ENCODE assay signal across 8 cellular contexts in the genomic region with DNA sequence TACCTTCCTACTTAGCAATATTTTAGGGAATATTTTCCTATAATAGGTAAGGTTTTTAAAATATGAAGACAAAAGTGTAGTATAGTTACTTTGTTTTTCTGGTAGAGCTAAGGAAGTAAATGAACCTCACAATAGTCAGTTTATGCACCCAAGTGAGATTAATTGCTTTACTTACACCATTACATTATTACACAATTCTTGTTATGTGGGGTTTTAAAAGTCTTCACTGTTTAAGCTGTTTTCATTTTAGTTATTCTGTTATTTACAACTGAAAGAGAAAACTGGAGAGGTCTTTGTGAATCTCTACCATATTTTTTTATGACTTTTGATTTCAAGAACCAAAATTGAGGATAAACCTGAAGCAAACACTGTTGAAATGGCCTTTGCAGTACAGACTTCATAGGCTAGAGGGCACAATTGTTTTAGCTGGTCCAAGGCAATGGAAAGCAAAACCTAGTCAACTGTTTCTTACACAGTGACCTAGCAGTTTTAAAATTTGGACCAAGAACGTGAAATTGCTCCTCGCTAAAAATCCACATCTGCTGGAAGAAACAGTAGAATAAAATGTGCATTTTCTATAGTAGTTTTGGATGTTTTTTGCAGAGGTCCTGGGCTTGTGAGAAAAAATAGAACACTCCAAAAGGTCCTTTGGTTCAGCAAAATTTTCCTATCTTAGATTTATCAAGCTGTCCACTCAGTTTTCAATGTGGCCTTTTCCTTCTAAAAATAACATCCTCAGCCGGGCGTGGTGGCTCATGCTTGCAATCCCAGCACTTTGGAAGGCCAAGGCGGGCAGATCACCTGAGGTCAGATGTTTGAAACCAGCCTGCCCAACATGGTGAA.
DNase-seq lines count a peak whose midpoint lies in the region; ATAC-seq, FAIRE-seq and TF ChIP-seq lines count a peak whose summit lies in the region.

No MANE protein-coding gene starts in this region.

- peak overlapping the region; percentile 61 for H3K4me2 ChIP-seq in HepG2 (ENCODE audit: low read depth, low read length)

- no TSS peak for BruUV-seq in HepG2 (replicated peaks; lab: Mats Ljungman, UMichigan)

- intact Hi-C loops in HepG2 (cut with micrococcal nuclease; ENCODE audit: unreplicated experiment) (loop anchor here (2.0 kb wide), 2 partner anchors 244 to 788 kb away; no protein-coding TSS in a partner anchor), thyroid gland (cut with DNase I) (no loop called here)

- in situ Hi-C loops in HepG2 (cut with HindIII; ENCODE audit: extremely low pct_ligation_motif_present, low pct_unique_long_range_greater_than_20kb) = no loop called here

- H2AFZ ChIP-seq in HepG2 (ENCODE audit: low read length) = peak overlapping the region; percentile 63

- H3K36me3 ChIP-seq in HepG2 (replicated peaks in 1 of 2; ENCODE audit: control insufficient read depth in 1 of 2, insufficient read depth in 2 of 2, low read length in 2 of 2) (no peaks in the 10 kb centered on the region), thyroid gland (no peaks in the 10 kb centered on the region)

- no peak for TF ChIP-seq EP300 in HepG2 (IDR thresholded peaks at IDR 0.05; ENCODE audit: low read depth in 2 of 2, low read length in 2 of 2)
- TF ChIP-seq EP300 in HepG2 (CRISPR knock-in tag; IDR thresholded peaks at IDR 0.05; ENCODE audit: borderline replicate concordance) = no peak

- WGBS in HepG2 (ENCODE audit: low lambda C conversion rate) = 8% methylated on average over 5 of the region's 5 CpGs
- WGBS in thyroid gland, 2 donors = 8 to 13% methylated on average over 5 of the region's 5 CpGs

- ATAC-seq in GM21360 (IDR thresholded peaks at IDR 0.05; ENCODE audit: unreplicated experiment) = peak; percentile 91
- peak; percentile 97 for ATAC-seq in HG03520 (IDR thresholded peaks at IDR 0.05; ENCODE audit: unreplicated experiment)
- ATAC-seq in HepG2 = peak; percentile 78

- H3K27ac ChIP-seq in HepG2 (ENCODE audit: extremely low read length, insufficient read depth, low read length) (no peak overlapping the region), thyroid gland (peak overlapping the region; percentile 41 to 48 (median 44))

- no peak overlapping the region for H3K4me3 ChIP-seq in HepG2 (replicated peaks in 1 of 3; ENCODE audit: insufficient read depth in 1 of 3, low read depth in 2 of 3, low read length in 3 of 3)
- H3K4me3 ChIP-seq in thyroid gland (replicated peaks in 1 of 3) = no peak overlapping the region

- TF ChIP-seq POLR2A in HepG2 (IDR thresholded peaks at IDR 0.05; ENCODE audit: insufficient read depth in 1 of 2, low read depth in 2 of 2, low read length in 2 of 2) (no peak), thyroid gland (IDR thresholded peaks at IDR 0.05) (no peak)

- TF ChIP-seq RAD21 in HepG2 (CRISPR knock-in tag; IDR thresholded peaks at IDR 0.05) = peak; percentile 65

- no peaks in the 10 kb centered on the region for H3K79me2 ChIP-seq in HepG2 (ENCODE audit: insufficient read depth, low read length)

- no peak overlapping the region for H3K9ac ChIP-seq in HepG2 (ENCODE audit: insufficient read depth, low read depth, low read length)

- CTCF ChIA-PET in HepG2 (lab: Yijun Ruan, JAX; ENCODE audit: low intra/inter-chr PET ratio, low total read pairs) = interaction anchor here (1.4 to 1.5 kb wide), 2 partner anchors 787 to 1008 kb away, joined by 5 read pairs; no protein-coding TSS in a partner anchor

- H3K9me3 ChIP-seq in HepG2 (ENCODE audit: low read length) = no peaks in the 10 kb centered on the region
- H3K9me3 ChIP-seq in thyroid gland = no peaks in the 10 kb centered on the region

- no peaks in the 10 kb centered on the region; a peak in 1 of 5 replicates for H3K27me3 ChIP-seq in HepG2 (ENCODE audit: control insufficient read depth in 1 of 2, insufficient read depth in 2 of 2, low read length in 2 of 2)
- H3K27me3 ChIP-seq in thyroid gland = no peaks in the 10 kb centered on the region

- H4K20me1 ChIP-seq in HepG2 (ENCODE audit: insufficient read depth, low read length) = no peaks in the 10 kb centered on the region

- peak; percentile 78 for TF ChIP-seq CTCF in HepG2 (CRISPR knock-in tag; IDR thresholded peaks at IDR 0.05)
- peak; percentile 56 to 93 (median 76) for TF ChIP-seq CTCF in thyroid gland (IDR thresholded peaks at IDR 0.05)

- DNase-seq in NCI-H510A treated with DMSO at 0.1 percent for 48 hours (lab: John Stamatoyannopoulos, UW) (peak; percentile 47), NCI-H510A (lab: John Stamatoyannopoulos, UW) (no peak), OCI-M2 (lab: John Stamatoyannopoulos, UW; ENCODE audit: unreplicated experiment) (peak; percentile 33), HepG2 (ENCODE audit: low spot score) (peak; percentile 50), thyroid gland (peak; percentile 64 to 69)

- POLR2A ChIA-PET in HepG2 (lab: Yijun Ruan, JAX) = no interaction called here

- peak; percentile 61 for FAIRE-seq in colon (lab: Jason Lieb, UNC)
- FAIRE-seq in HepG2 (lab: Jason Lieb, UNC) = peak; percentile 91

- H3K4me1 ChIP-seq in HepG2 (ENCODE audit: insufficient read depth, low read length) = peaks cover 12% of the 10 kb centered on the region
- peaks cover 0 to 3% of the 10 kb centered on the region in 2 donors for H3K4me1 ChIP-seq in thyroid gland

TF ChIP-seq in HepG2, 621 proteins besides CTCF, POLR2A, EP300 and RAD21 (continues in another document):
- TF ChIP-seq SALL2 (CRISPR knock-in tag; IDR thresholded peaks at IDR 0.05) = no peak
- peak; percentile 57; the same call in 1 of the 2 replicates for TF ChIP-seq SMC3 (IDR thresholded peaks at IDR 0.05; ENCODE audit: low read length)
- no peak for TF ChIP-seq ZMYM4 (CRISPR knock-in tag; IDR thresholded peaks at IDR 0.05)
- TF ChIP-seq BHLHE40 (IDR thresholded peaks at IDR 0.05; ENCODE audit: low read length) = no peak
- TF ChIP-seq, protein P1, sequence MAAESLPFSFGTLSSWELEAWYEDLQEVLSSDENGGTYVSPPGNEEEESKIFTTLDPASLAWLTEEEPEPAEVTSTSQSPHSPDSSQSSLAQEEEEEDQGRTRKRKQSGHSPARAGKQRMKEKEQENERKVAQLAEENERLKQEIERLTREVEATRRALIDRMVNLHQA (CRISPR knock-in tag; IDR thresholded peaks at IDR 0.05) = no peak
- TF ChIP-seq, protein P2, sequence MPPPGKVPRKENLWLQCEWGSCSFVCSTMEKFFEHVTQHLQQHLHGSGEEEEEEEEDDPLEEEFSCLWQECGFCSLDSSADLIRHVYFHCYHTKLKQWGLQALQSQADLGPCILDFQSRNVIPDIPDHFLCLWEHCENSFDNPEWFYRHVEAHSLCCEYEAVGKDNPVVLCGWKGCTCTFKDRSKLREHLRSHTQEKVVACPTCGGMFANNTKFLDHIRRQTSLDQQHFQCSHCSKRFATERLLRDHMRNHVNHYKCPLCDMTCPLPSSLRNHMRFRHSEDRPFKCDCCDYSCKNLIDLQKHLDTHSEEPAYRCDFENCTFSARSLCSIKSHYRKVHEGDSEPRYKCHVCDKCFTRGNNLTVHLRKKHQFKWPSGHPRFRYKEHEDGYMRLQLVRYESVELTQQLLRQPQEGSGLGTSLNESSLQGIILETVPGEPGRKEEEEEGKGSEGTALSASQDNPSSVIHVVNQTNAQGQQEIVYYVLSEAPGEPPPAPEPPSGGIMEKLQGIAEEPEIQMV (CRISPR knock-in tag; IDR thresholded peaks at IDR 0.05; ENCODE audit: low read depth) = no peak
- TF ChIP-seq, protein P3, sequence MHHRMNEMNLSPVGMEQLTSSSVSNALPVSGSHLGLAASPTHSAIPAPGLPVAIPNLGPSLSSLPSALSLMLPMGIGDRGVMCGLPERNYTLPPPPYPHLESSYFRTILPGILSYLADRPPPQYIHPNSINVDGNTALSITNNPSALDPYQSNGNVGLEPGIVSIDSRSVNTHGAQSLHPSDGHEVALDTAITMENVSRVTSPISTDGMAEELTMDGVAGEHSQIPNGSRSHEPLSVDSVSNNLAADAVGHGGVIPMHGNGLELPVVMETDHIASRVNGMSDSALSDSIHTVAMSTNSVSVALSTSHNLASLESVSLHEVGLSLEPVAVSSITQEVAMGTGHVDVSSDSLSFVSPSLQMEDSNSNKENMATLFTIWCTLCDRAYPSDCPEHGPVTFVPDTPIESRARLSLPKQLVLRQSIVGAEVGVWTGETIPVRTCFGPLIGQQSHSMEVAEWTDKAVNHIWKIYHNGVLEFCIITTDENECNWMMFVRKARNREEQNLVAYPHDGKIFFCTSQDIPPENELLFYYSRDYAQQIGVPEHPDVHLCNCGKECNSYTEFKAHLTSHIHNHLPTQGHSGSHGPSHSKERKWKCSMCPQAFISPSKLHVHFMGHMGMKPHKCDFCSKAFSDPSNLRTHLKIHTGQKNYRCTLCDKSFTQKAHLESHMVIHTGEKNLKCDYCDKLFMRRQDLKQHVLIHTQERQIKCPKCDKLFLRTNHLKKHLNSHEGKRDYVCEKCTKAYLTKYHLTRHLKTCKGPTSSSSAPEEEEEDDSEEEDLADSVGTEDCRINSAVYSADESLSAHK (CRISPR knock-in tag; IDR thresholded peaks at IDR 0.05; ENCODE audit: borderline replicate concordance) = no peak
- no peak for TF ChIP-seq ZNF382 (CRISPR knock-in tag; IDR thresholded peaks at IDR 0.05; ENCODE audit: borderline replicate concordance)
- no peak for TF ChIP-seq ZNF777 (CRISPR knock-in tag; IDR thresholded peaks at IDR 0.05)
- TF ChIP-seq KDM4B (CRISPR knock-in tag; IDR thresholded peaks at IDR 0.05) = no peak
- TF ChIP-seq ZNF367 (CRISPR knock-in tag; IDR thresholded peaks at IDR 0.05; ENCODE audit: borderline replicate concordance) = no peak
- no peak for TF ChIP-seq CENPT (CRISPR knock-in tag; IDR thresholded peaks at IDR 0.05; ENCODE audit: low read depth)
- 0 out of 2 replicates have a peak, but pooled peaks have one; percentile 11 for TF ChIP-seq ZNF644 (CRISPR knock-in tag; IDR thresholded peaks at IDR 0.05; ENCODE audit: low read depth)
- no peak for TF ChIP-seq DNMT1 (CRISPR knock-in tag; IDR thresholded peaks at IDR 0.05)
- TF ChIP-seq ZBTB42 (CRISPR knock-in tag; IDR thresholded peaks at IDR 0.05) = no peak
- no peak for TF ChIP-seq ZNF350 (CRISPR knock-in tag; IDR thresholded peaks at IDR 0.05; ENCODE audit: borderline replicate concordance, low read depth)
- TF ChIP-seq SMARCE1 (IDR thresholded peaks at IDR 0.05; ENCODE audit: borderline replicate concordance) = no peak
- TF ChIP-seq IRF2 (CRISPR knock-in tag; IDR thresholded peaks at IDR 0.05) = no peak
- TF ChIP-seq ZNF17 (CRISPR knock-in tag; IDR thresholded peaks at IDR 0.05) = no peak
- 0 out of 2 replicates have a peak, but pooled peaks have one; percentile 23 for TF ChIP-seq ZNF331 (CRISPR knock-in tag; IDR thresholded peaks at IDR 0.05)
- no peak for TF ChIP-seq ZNF891 (CRISPR knock-in tag; IDR thresholded peaks at IDR 0.05)
- TF ChIP-seq MATR3 (CRISPR knock-in tag; IDR thresholded peaks at IDR 0.05) = no peak
- TF ChIP-seq ZNF724P (CRISPR knock-in tag; IDR thresholded peaks at IDR 0.05; ENCODE audit: borderline replicate concordance) = no peak
- no peak for TF ChIP-seq TOE1 (CRISPR knock-in tag; IDR thresholded peaks at IDR 0.05)
- TF ChIP-seq NCOA1 (CRISPR knock-in tag; IDR thresholded peaks at IDR 0.05) = no peak
- TF ChIP-seq TEAD2 (CRISPR knock-in tag; IDR thresholded peaks at IDR 0.05) = no peak
- TF ChIP-seq NR2C2 (CRISPR knock-in tag; IDR thresholded peaks at IDR 0.05; ENCODE audit: borderline replicate concordance) = no peak
